ENCODE assay signal across 8 cellular contexts in genomic region chr1:208785629-208786028, GRCh38.
"Had no signal": no experiment of that assay in that cellular context is flagged by ENCODE, and none has a peak within 500 bp of the region (broad histone marks: within the 10 kb centered on the region; RNA-seq: fewer than 3 reads in every experiment).

No MANE protein-coding gene starts in this region.

- ATAC-seq: GM12878 had no signal

- H3K4me3 ChIP-seq: GM12878 had no signal

- FAIRE-seq: G401.6, GM12878, GM12891, GM12892, GM18507, GM19239 had no signal

- DNase-seq: GDM1, GF-D8 had no signal
